In genomic region chr2:178008636-178009289, GRCh38 we compare ENCODE assay signal across 9 cellular contexts.
DNase-seq lines count a peak whose midpoint lies in the region; TF ChIP-seq lines count a peak whose summit lies in the region.
"Had no signal": no experiment of that assay in that cellular context is flagged by ENCODE, and none has a peak within 500 bp of the region (broad histone marks: within the 10 kb centered on the region; RNA-seq: fewer than 3 reads in every experiment).

No MANE protein-coding gene starts in this region.

- in situ Hi-C loops in mammary epithelial cell (cut with MboI; ENCODE audit: low sequenced_read_pairs in 2 of 2) = no loop called here

- no peak overlapping the region for H3K27ac ChIP-seq in mammary epithelial cell (ENCODE audit: insufficient read depth, low read depth, low read length)
- no peak overlapping the region for H3K27ac ChIP-seq in parathyroid adenoma
- no peak overlapping the region for H3K27ac ChIP-seq in smooth muscle cell (ENCODE audit: low read depth)

- TF ChIP-seq CTCF in mammary epithelial cell (conservative IDR thresholded peaks at IDR 0.05 in 1 of 2, IDR thresholded peaks at IDR 0.05 in 1 of 2; ENCODE audit: extremely low read depth in 1 of 2, insufficient read depth in 1 of 2, low read depth in 1 of 2, low read length in 2 of 2) (no peak), parathyroid adenoma (IDR thresholded peaks at IDR 0.05) (no peak), smooth muscle cell (IDR thresholded peaks at IDR 0.05; ENCODE audit: borderline replicate concordance, insufficient read depth, poor library complexity, severe bottlenecking) (no peak)

- H3K27me3 ChIP-seq in mammary epithelial cell (ENCODE audit: insufficient read depth, low read length) = peaks cover 8% of the 10 kb centered on the region
- H3K27me3 ChIP-seq in parathyroid adenoma (ENCODE audit: control insufficient read depth, insufficient read depth, low read length) = no peaks in the 10 kb centered on the region
- H3K27me3 ChIP-seq in smooth muscle cell (ENCODE audit: low read depth) = no peaks in the 10 kb centered on the region

- DNase-seq in GM04504 (ENCODE audit: low read depth) (peak; percentile 34), NCI-H2196 (lab: John Stamatoyannopoulos, UW; ENCODE audit: unreplicated experiment) (peak; percentile 82), mammary epithelial cell (peak; percentile 73), NCI-H187 treated with DMSO at 0.1 percent for 48 hours (lab: John Stamatoyannopoulos, UW) (no peak), smooth muscle cell (lab: John Stamatoyannopoulos, UW; ENCODE audit: unreplicated experiment) (no peak), T-helper 2 cell (no peak)
- no peak for DNase-seq in activated CD4-positive, CD25-positive, alpha-beta regulatory T cell (lab: John Stamatoyannopoulos, UW)
- DNase-seq: activated B cell treated with CpG ODN at 0.5 μM for 24 hours had no signal

- no peaks in the 10 kb centered on the region for H3K9me3 ChIP-seq in mammary epithelial cell (replicated peaks; ENCODE audit: insufficient read depth, low read length)
- H3K9me3 ChIP-seq in parathyroid adenoma (ENCODE audit: control insufficient read depth, low read length) = no peaks in the 10 kb centered on the region
- H3K9me3 ChIP-seq in smooth muscle cell (replicated peaks; ENCODE audit: low read depth) = no peaks in the 10 kb centered on the region

- BruUV-seq in mammary epithelial cell (replicated peaks; lab: Mats Ljungman, UMichigan) = no TSS peak

- H3K79me2 ChIP-seq in mammary epithelial cell (ENCODE audit: insufficient read depth, low read length) = no peaks in the 10 kb centered on the region
- H3K79me2 ChIP-seq in parathyroid adenoma = no peaks in the 10 kb centered on the region
- H3K79me2 ChIP-seq in smooth muscle cell (ENCODE audit: low read depth) = no peaks in the 10 kb centered on the region

- intact Hi-C loops in mammary epithelial cell (cut with micrococcal nuclease) = no loop called here

- H2AFZ ChIP-seq in mammary epithelial cell (ENCODE audit: low read depth, low read length) (no peak overlapping the region), parathyroid adenoma (peak overlapping the region; percentile 39), smooth muscle cell (ENCODE audit: low read depth) (no peak overlapping the region)

- no peaks in the 10 kb centered on the region for H3K36me3 ChIP-seq in mammary epithelial cell (ENCODE audit: insufficient read depth, low read length)
- H3K36me3 ChIP-seq in parathyroid adenoma (ENCODE audit: control insufficient read depth, insufficient read depth, low read length) = no peaks in the 10 kb centered on the region
- no peaks in the 10 kb centered on the region for H3K36me3 ChIP-seq in smooth muscle cell (ENCODE audit: low read depth)

- dilution Hi-C loops in mammary epithelial cell (cut with HindIII; ENCODE audit: low sequenced_read_pairs) = no loop called here

- H3F3A ChIP-seq in smooth muscle cell (ENCODE audit: low read depth) = no peaks in the 10 kb centered on the region

- H3K4me1 ChIP-seq in mammary epithelial cell (ENCODE audit: insufficient read depth, low read length) (no peaks in the 10 kb centered on the region), parathyroid adenoma (no peaks in the 10 kb centered on the region), smooth muscle cell (ENCODE audit: low read depth) (no peaks in the 10 kb centered on the region)

- H3K4me3 ChIP-seq in mammary epithelial cell (replicated peaks in 1 of 3; ENCODE audit: insufficient read depth in 1 of 3, low read depth in 2 of 3, low read length in 3 of 3) = no peak overlapping the region
- H3K4me3 ChIP-seq in parathyroid adenoma (ENCODE audit: low read depth, low read length) = no peak overlapping the region
- H3K4me3 ChIP-seq in smooth muscle cell = no peak overlapping the region

- CTCF ChIA-PET in mammary epithelial cell (lab: Charles Lee; ENCODE audit: low non-redundant PET) = no interaction called here

- H3K9ac ChIP-seq in mammary epithelial cell (ENCODE audit: insufficient read depth, low read length) (no peak overlapping the region), parathyroid adenoma (no peak overlapping the region), smooth muscle cell (ENCODE audit: low read depth) (no peak overlapping the region)

- 39% methylated on average over 5 of the region's 5 CpGs for WGBS in mammary epithelial cell (ENCODE audit: low coverage, missing lambda C conversion rate)
- 80% methylated on average over 5 of the region's 5 CpGs for WGBS in smooth muscle cell (ENCODE audit: low lambda C conversion rate)

- H3K4me2 ChIP-seq in mammary epithelial cell (ENCODE audit: insufficient read depth, low read depth, low read length) (no peak overlapping the region), parathyroid adenoma (ENCODE audit: low read length) (no peak overlapping the region), smooth muscle cell (no peak overlapping the region)

- H4K20me1 ChIP-seq in mammary epithelial cell (ENCODE audit: insufficient read depth, low read length) (no peaks in the 10 kb centered on the region), smooth muscle cell (ENCODE audit: low read depth) (no peaks in the 10 kb centered on the region)

Comparison
In these comparisons a context has a peak if more than half of its experiments do, and no peak if none do; other contexts are left out.
1. DNase-seq: peak in GM04504 (single experiment), NCI-H2196 (single experiment) and mammary epithelial cell (single experiment); none in NCI-H187 treated with DMSO at 0.1 percent for 48 hours (single experiment), activated CD4-positive, CD25-positive, alpha-beta regulatory T cell (0 of 4), smooth muscle cell (single experiment) and T-helper 2 cell (0 of 5).